ENCODE assay signal across 9 cellular contexts in the genomic region with DNA sequence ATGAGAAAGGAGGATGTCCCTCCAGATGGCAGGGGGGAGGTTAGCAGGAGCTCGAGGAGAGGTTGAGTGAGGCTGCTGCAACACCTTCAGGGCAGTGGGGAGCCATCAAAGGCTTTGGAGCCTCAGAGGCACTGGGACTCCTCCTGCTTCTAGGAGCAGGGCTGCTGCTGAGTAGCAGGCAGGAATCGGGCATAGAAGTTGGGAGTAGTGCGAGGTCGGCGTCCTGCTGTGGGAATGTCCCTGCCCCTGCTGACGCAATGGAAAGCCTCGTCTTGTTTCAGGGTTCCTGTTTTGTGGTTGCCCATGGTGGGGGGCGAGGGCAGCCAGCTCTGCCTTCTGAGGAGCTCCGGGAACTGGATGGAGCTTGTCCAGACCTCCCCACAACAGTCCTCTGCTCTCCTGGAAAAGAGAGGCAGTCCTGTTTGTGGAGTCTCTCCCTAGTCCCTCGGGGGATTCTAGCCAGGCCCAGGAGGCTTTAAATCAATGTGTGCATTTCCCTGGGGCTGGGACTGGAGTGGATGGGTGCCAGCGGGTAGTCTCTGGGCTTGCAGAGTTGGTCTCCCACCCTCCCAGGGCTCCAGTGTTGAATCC.
DNase-seq lines count a peak whose midpoint lies in the region; ATAC-seq and TF ChIP-seq lines count a peak whose summit lies in the region.
"Had no signal": no experiment of that assay in that cellular context is flagged by ENCODE, and none has a peak within 500 bp of the region (broad histone marks: within the 10 kb centered on the region; RNA-seq: fewer than 3 reads in every experiment).

No MANE protein-coding gene starts in this region.

- CTCF ChIA-PET in CD8-positive, alpha-beta memory T cell (lab: Charles Lee), result interaction anchor here (0.9 to 1.5 kb wide), 3 partner anchors 9 to 38 kb away, joined by 3 to 7 read pairs (median 3); no protein-coding TSS in a partner anchor

- ATAC-seq in activated CD4-positive, CD25-positive, alpha-beta regulatory T cell treated with anti-CD3 and anti-CD28 coated beads, Interleukin-2, amount 50 U/mL, for 24 hours, result no peak
- ATAC-seq in GM18909 (IDR thresholded peaks at IDR 0.05; ENCODE audit: poor library complexity, unreplicated experiment), result no peak

- peaks cover 59 to 84% (median 62%) of the 10 kb centered on the region in 3 donors for H3K4me1 Mint-ChIP-seq in CD8-positive, alpha-beta memory T cell
- peaks cover 54% of the 10 kb centered on the region for H3K4me1 Mint-ChIP-seq in osteocyte (ENCODE audit: unreplicated experiment)

- H3K4me3 ChIP-seq in CD8-positive, alpha-beta memory T cell (ENCODE audit: low read length), result no peak overlapping the region
- no peak overlapping the region for H3K4me3 ChIP-seq in esophagus (ENCODE audit: low read depth in 1 of 2, low read length in 2 of 2)

- POLR2A ChIA-PET in CD8-positive, alpha-beta memory T cell (lab: Charles Lee), result no interaction called here

- peak overlapping the region; percentile 1 to 87 (median 62) for H3K27ac Mint-ChIP-seq in CD8-positive, alpha-beta memory T cell
- H3K27ac Mint-ChIP-seq in osteocyte (ENCODE audit: unreplicated experiment), result peak overlapping the region; percentile 76
- H3K27ac Mint-ChIP-seq: activated naive CD4-positive, alpha-beta T cell treated with anti-CD3 and anti-CD28 coated beads, Interleukin-2, amount 50 U/mL, for 24 hours had no signal

- H3K4me1 ChIP-seq in CD8-positive, alpha-beta memory T cell (ENCODE audit: insufficient read depth, low read length), result peaks cover 66% of the 10 kb centered on the region
- H3K4me1 ChIP-seq in esophagus (ENCODE audit: control insufficient read depth in 2 of 2, insufficient read depth in 2 of 2, low read length in 1 of 2), result peaks cover 22 to 53% of the 10 kb centered on the region in 2 donors

- DNase-seq in CD8-positive, alpha-beta memory T cell, result no peak
- DNase-seq in NOMO-1 (lab: John Stamatoyannopoulos, UW; ENCODE audit: unreplicated experiment in 2 of 2) (peak; percentile 12 to 47), osteocyte (ENCODE audit: extremely low spot score, unreplicated experiment) (no peak), GM19238 (ENCODE audit: insufficient read length, low spot score) (no peak), HCEC 1CT (no peak)

- no peaks in the 10 kb centered on the region for H3K36me3 Mint-ChIP-seq in CD8-positive, alpha-beta memory T cell
- peaks cover 11% of the 10 kb centered on the region for H3K36me3 Mint-ChIP-seq in osteocyte (ENCODE audit: unreplicated experiment)
- H3K36me3 Mint-ChIP-seq: activated naive CD4-positive, alpha-beta T cell treated with anti-CD3 and anti-CD28 coated beads, Interleukin-2, amount 50 U/mL, for 24 hours had no signal

- H3K36me3 ChIP-seq in CD8-positive, alpha-beta memory T cell (ENCODE audit: insufficient read depth, low read length), result no peaks in the 10 kb centered on the region
- peaks cover 0 to 17% of the 10 kb centered on the region in 2 donors for H3K36me3 ChIP-seq in esophagus (ENCODE audit: control insufficient read depth in 2 of 2, insufficient read depth in 2 of 2, low read length in 1 of 2)

- no peaks in the 10 kb centered on the region for H3K27me3 Mint-ChIP-seq in CD8-positive, alpha-beta memory T cell
- H3K27me3 Mint-ChIP-seq in osteocyte (ENCODE audit: unreplicated experiment), result no peaks in the 10 kb centered on the region
- H3K27me3 Mint-ChIP-seq: activated naive CD4-positive, alpha-beta T cell treated with anti-CD3 and anti-CD28 coated beads, Interleukin-2, amount 50 U/mL, for 24 hours had no signal

- 60 to 66% methylated on average over 11 of the region's 11 CpGs for WGBS in esophagus, 2 donors

- no peaks in the 10 kb centered on the region for H3K9me3 Mint-ChIP-seq in CD8-positive, alpha-beta memory T cell
- no peaks in the 10 kb centered on the region for H3K9me3 Mint-ChIP-seq in osteocyte (ENCODE audit: unreplicated experiment)
- H3K9me3 Mint-ChIP-seq: activated naive CD4-positive, alpha-beta T cell treated with anti-CD3 and anti-CD28 coated beads, Interleukin-2, amount 50 U/mL, for 24 hours had no signal

- H3K9me3 ChIP-seq in CD8-positive, alpha-beta memory T cell (ENCODE audit: low read length), result no peaks in the 10 kb centered on the region
- H3K9me3 ChIP-seq in esophagus (ENCODE audit: control insufficient read depth in 2 of 2, insufficient read depth in 1 of 2, low read depth in 1 of 2, low read length in 1 of 2), result no peaks in the 10 kb centered on the region

- no peaks in the 10 kb centered on the region for H3K27me3 ChIP-seq in CD8-positive, alpha-beta memory T cell (ENCODE audit: insufficient read depth, low read length, poor library complexity, severe bottlenecking)
- H3K27me3 ChIP-seq in esophagus (ENCODE audit: control insufficient read depth in 1 of 2, insufficient read depth in 2 of 2, low read length in 2 of 2), result no peaks in the 10 kb centered on the region

- peak overlapping the region in 6 of 7 donors; percentile 3 to 60 (median 50) for H3K4me3 Mint-ChIP-seq in CD8-positive, alpha-beta memory T cell
- no peak overlapping the region for H3K4me3 Mint-ChIP-seq in osteocyte (ENCODE audit: unreplicated experiment)
- H3K4me3 Mint-ChIP-seq: activated naive CD4-positive, alpha-beta T cell treated with anti-CD3 and anti-CD28 coated beads, Interleukin-2, amount 50 U/mL, for 24 hours had no signal

- no peak overlapping the region for H3K27ac ChIP-seq in CD8-positive, alpha-beta memory T cell (ENCODE audit: low read depth, low read length)
- H3K27ac ChIP-seq in esophagus (ENCODE audit: low read depth in 2 of 2, low read length in 1 of 2), result peak overlapping the region; percentile 33 to 65

- TF ChIP-seq CTCF in osteocyte (IDR thresholded peaks at IDR 0.05), result no peak

Comparison
In these comparisons a context has a peak if more than half of its experiments do, and no peak if none do; other contexts are left out.
1. DNase-seq: peak in NOMO-1 (2 of 2); none in CD8-positive, alpha-beta memory T cell (0 of 5), osteocyte (single experiment), GM19238 (single experiment) and HCEC 1CT (single experiment).